In the genomic region with DNA sequence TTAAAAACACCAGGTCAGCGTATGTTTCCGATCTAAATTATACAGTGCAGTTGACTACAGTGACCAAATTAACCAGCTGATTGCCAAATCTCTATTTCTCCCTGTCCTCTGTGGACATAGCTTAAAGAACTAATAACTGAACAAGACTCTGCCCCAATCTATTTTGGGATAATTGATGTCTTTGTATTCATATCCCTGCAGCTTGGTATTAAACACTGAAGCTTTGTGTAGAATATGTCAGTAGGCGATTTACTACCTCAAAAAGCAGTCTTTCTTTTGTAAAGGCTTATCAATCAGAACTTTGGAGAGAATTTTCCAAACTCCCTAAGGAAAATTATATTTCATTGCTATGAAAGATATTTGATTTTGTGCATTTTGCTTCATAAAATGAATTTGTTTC, we compare ENCODE assay signal across 20 cellular contexts.
DNase-seq lines count a peak whose midpoint lies in the region; ATAC-seq lines count a peak whose summit lies in the region.
"Had no signal": no experiment of that assay in that cellular context is flagged by ENCODE, and none has a peak within 500 bp of the region (broad histone marks: within the 10 kb centered on the region; RNA-seq: fewer than 3 reads in every experiment).

No MANE protein-coding gene starts in this region.

- no peaks in the 10 kb centered on the region for H3K9me3 Mint-ChIP-seq in activated naive CD4-positive, alpha-beta T cell treated with anti-CD3 and anti-CD28 coated beads for 36 hours
- H3K9me3 Mint-ChIP-seq: CD4-positive, alpha-beta T cell had no signal

- no peak overlapping the region for H3K4me3 Mint-ChIP-seq in activated naive CD4-positive, alpha-beta T cell treated with anti-CD3 and anti-CD28 coated beads for 36 hours
- H3K4me3 Mint-ChIP-seq: B cell; CD14-positive monocyte; CD4-positive, alpha-beta T cell; CD8-positive, alpha-beta memory T cell had no signal

- H3K27ac Mint-ChIP-seq in activated naive CD4-positive, alpha-beta T cell treated with anti-CD3 and anti-CD28 coated beads for 36 hours: no peak overlapping the region
- H3K27ac Mint-ChIP-seq: B cell; CD14-positive monocyte; CD4-positive, alpha-beta T cell; CD8-positive, alpha-beta memory T cell had no signal

- intact Hi-C loops in activated naive CD4-positive, alpha-beta T cell treated with anti-CD3 and anti-CD28 coated beads for 36 hours (cut with micrococcal nuclease): no loop called here

- H3K4me1 Mint-ChIP-seq in activated naive CD4-positive, alpha-beta T cell treated with anti-CD3 and anti-CD28 coated beads for 36 hours (ENCODE audit: low read depth): no peaks in the 10 kb centered on the region
- H3K4me1 Mint-ChIP-seq: B cell; CD14-positive monocyte; CD8-positive, alpha-beta memory T cell had no signal

- no peaks in the 10 kb centered on the region for H3K27me3 Mint-ChIP-seq in activated naive CD4-positive, alpha-beta T cell treated with anti-CD3 and anti-CD28 coated beads for 36 hours (ENCODE audit: low read depth)
- H3K27me3 Mint-ChIP-seq: CD4-positive, alpha-beta T cell; CD8-positive, alpha-beta memory T cell had no signal

- ATAC-seq in stimulated activated naive CD8-positive, alpha-beta T cell treated with anti-CD3 and anti-CD28 coated beads, Interleukin-15, Interleukin-2, amounts not matched to agents 100 U/mL and 50 U/mL, for 24 hours: no peak
- ATAC-seq in HG02623 (IDR thresholded peaks at IDR 0.05; ENCODE audit: unreplicated experiment): no peak
- ATAC-seq in GM18498 (IDR thresholded peaks at IDR 0.05; ENCODE audit: unreplicated experiment): no peak

- peak; percentile 27 for DNase-seq in NCI-H146 (lab: John Stamatoyannopoulos, UW)
- DNase-seq in NCI-H146 treated with DMSO at 0.1 percent for 48 hours (lab: John Stamatoyannopoulos, UW; ENCODE audit: unreplicated experiment): no peak
- DNase-seq in inferior parietal cortex (ENCODE audit: extremely low spot score): peak; percentile 18
- DNase-seq in pons (ENCODE audit: low spot score): peak; percentile 67
- DNase-seq in stimulated activated naive CD8-positive, alpha-beta T cell treated with anti-CD3 and anti-CD28 coated beads, Interleukin-15, Interleukin-2, amounts not matched to agents 100 U/mL and 50 U/mL, for 24 hours: no peak
- DNase-seq in activated naive CD4-positive, alpha-beta T cell treated with anti-CD3 and anti-CD28 coated beads for 36 hours: no peak
- DNase-seq: Calu3; CD4-positive, alpha-beta T cell; CD8-positive, alpha-beta memory T cell; COR-L47; DMS53; DMS79 treated with DMSO at 0.1 percent for 48 hours; GF-D8; GM23248; H7; HCEC 1CT had no signal

- H3K36me3 Mint-ChIP-seq in activated naive CD4-positive, alpha-beta T cell treated with anti-CD3 and anti-CD28 coated beads for 36 hours (ENCODE audit: low read depth): no peaks in the 10 kb centered on the region
- H3K36me3 Mint-ChIP-seq: CD14-positive monocyte; CD8-positive, alpha-beta memory T cell had no signal

- CTCF ChIA-PET in activated naive CD4-positive, alpha-beta T cell treated with anti-CD3 and anti-CD28 coated beads for 36 hours (lab: Charles Lee): no interaction called here

Comparison
In these comparisons a context has a peak if more than half of its experiments do, and no peak if none do; other contexts are left out.
1. DNase-seq: peak in NCI-H146 (single experiment), inferior parietal cortex (single experiment) and pons (single experiment); none in NCI-H146 treated with DMSO at 0.1 percent for 48 hours (single experiment), stimulated activated naive CD8-positive, alpha-beta T cell treated with anti-CD3 and anti-CD28 coated beads, Interleukin-15, Interleukin-2, amounts not matched to agents 100 U/mL and 50 U/mL, for 24 hours (single experiment) and activated naive CD4-positive, alpha-beta T cell treated with anti-CD3 and anti-CD28 coated beads for 36 hours (single experiment).